17 cellular contexts compared by ENCODE assay signal in the genomic region with DNA sequence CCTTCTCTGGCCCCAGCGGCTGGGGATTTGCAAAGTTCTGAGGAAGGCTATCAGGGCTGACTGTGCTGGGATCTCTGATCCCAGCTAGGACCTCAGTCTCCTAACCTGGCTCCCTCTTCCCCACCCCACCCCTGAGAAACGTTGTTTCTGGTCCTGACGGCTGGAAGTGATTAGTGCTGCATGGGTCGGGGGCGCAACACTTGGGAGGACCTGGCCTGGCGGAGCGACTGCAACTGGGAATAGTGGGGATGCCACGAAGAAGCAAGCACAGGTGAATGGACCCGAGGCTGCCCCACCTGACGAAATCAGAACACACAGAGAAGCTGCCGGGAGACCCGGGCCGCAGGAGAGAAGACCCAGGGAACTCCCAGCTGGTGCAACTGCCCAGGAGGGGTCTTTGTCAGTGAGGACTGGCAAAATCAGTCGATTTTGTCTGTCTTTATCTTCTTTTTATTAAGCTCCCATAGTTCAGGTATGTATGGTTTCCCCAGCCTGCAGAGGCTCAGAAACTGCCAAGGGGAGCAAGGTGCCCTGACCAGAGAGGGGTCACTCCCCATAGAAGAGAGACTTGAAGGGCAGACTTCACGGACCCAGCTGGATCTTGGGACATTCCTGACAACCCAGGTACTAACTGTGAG. TPM values are rescaled to one million over a fixed set of nuclear protein-coding genes. Genes with fewer than 3 reads are reported as not detected.
DNase-seq lines count a peak whose midpoint lies in the region; ATAC-seq, FAIRE-seq and TF ChIP-seq lines count a peak whose summit lies in the region.
"Had no signal": no experiment of that assay in that cellular context is flagged by ENCODE, and none has a peak within 500 bp of the region (broad histone marks: within the 10 kb centered on the region; RNA-seq: fewer than 3 reads in every experiment).

No MANE protein-coding gene starts in this region.

- no peak for TF ChIP-seq RAD21 in HepG2 (CRISPR knock-in tag; IDR thresholded peaks at IDR 0.05)

- POLR2A ChIA-PET in HepG2 (lab: Yijun Ruan, JAX) = interaction anchor here (0.7 to 16.5 kb wide), 8 partner anchors 19 to 70 kb away, joined by 3 to 795 read pairs (median 46); a partner anchor contains a TSS

- ATAC-seq in HepG2 (no peak), GM21381 (IDR thresholded peaks at IDR 0.05; ENCODE audit: unreplicated experiment) (no peak)

- TF ChIP-seq CTCF in HepG2 (CRISPR knock-in tag; IDR thresholded peaks at IDR 0.05) (no peak), smooth muscle cell (IDR thresholded peaks at IDR 0.05; ENCODE audit: borderline replicate concordance, insufficient read depth, poor library complexity, severe bottlenecking) (no peak)

- peaks cover 10% of the 10 kb centered on the region for H3F3A ChIP-seq in smooth muscle cell (ENCODE audit: low read depth)

- H3K27me3 ChIP-seq in HepG2 (ENCODE audit: control insufficient read depth in 1 of 2, insufficient read depth in 2 of 2, low read length in 2 of 2) (no peaks in the 10 kb centered on the region; a peak in 1 of 5 replicates), smooth muscle cell (ENCODE audit: low read depth) (peaks cover 49% of the 10 kb centered on the region)

- peaks cover 53% of the 10 kb centered on the region for H3K4me1 Mint-ChIP-seq in activated T-cell treated with anti-CD3 and anti-CD28 coated beads, Interleukin-2, amount 50 U/mL, for 24 hours (ENCODE audit: low read depth)
- peaks cover 43% of the 10 kb centered on the region for H3K4me1 Mint-ChIP-seq in activated T-helper 2 cell treated with anti-CD3 and anti-CD28 coated beads, Interferon-gamma antibody, Interleukin-2, Interleukin-4, amounts not matched to agents 10 μg/mL and 5 μg/mL and 100 μg/mL, durations not matched to agents 14 hours and 24 hours and 36 hours (ENCODE audit: low read depth)

- H4K20me1 ChIP-seq in HepG2 (ENCODE audit: insufficient read depth, low read length) (no peaks in the 10 kb centered on the region), smooth muscle cell (ENCODE audit: low read depth) (no peaks in the 10 kb centered on the region)

- H3K36me3 ChIP-seq in HepG2 (replicated peaks in 1 of 2; ENCODE audit: control insufficient read depth in 1 of 2, insufficient read depth in 2 of 2, low read length in 2 of 2) (no peaks in the 10 kb centered on the region), smooth muscle cell (ENCODE audit: low read depth) (no peaks in the 10 kb centered on the region)
- H3K36me3 ChIP-seq: uterus had no signal

- intact Hi-C loops in activated T-helper 2 cell treated with anti-CD3 and anti-CD28 coated beads, Interferon-gamma antibody, Interleukin-2, Interleukin-4, amounts not matched to agents 10 μg/mL and 5 μg/mL and 100 μg/mL, durations not matched to agents 14 hours and 24 hours and 36 hours (cut with micrococcal nuclease) = loop anchor here (1.0 to 10.0 kb wide), 4 partner anchors 14 to 335 kb away; a partner anchor contains a TSS
- intact Hi-C loops in HepG2 (cut with micrococcal nuclease; ENCODE audit: unreplicated experiment) = loop anchor here (2.0 to 10.0 kb wide), 2 partner anchors 59 to 1805 kb away; a partner anchor contains a TSS

- TF ChIP-seq POLR2A in HepG2 (IDR thresholded peaks at IDR 0.05; ENCODE audit: insufficient read depth in 1 of 2, low read depth in 2 of 2, low read length in 2 of 2) = peak in 1 of 2 experiments; percentile 40; a peak in 1 of 4 replicates

- H3K9me3 Mint-ChIP-seq in activated T-cell treated with anti-CD3 and anti-CD28 coated beads, Interleukin-2, amount 50 U/mL, for 24 hours = no peaks in the 10 kb centered on the region
- H3K9me3 Mint-ChIP-seq in activated T-helper 2 cell treated with anti-CD3 and anti-CD28 coated beads, Interferon-gamma antibody, Interleukin-2, Interleukin-4, amounts not matched to agents 10 μg/mL and 5 μg/mL and 100 μg/mL, durations not matched to agents 14 hours and 24 hours and 36 hours = no peaks in the 10 kb centered on the region

- H3K4me3 Mint-ChIP-seq in activated T-cell treated with anti-CD3 and anti-CD28 coated beads, Interleukin-2, amount 50 U/mL, for 24 hours = peak overlapping the region; percentile 30
- peak overlapping the region; percentile 22 for H3K4me3 Mint-ChIP-seq in activated T-helper 2 cell treated with anti-CD3 and anti-CD28 coated beads, Interferon-gamma antibody, Interleukin-2, Interleukin-4, amounts not matched to agents 10 μg/mL and 5 μg/mL and 100 μg/mL, durations not matched to agents 14 hours and 24 hours and 36 hours (ENCODE audit: low read depth)

- in situ Hi-C loops in HepG2 (cut with HindIII; ENCODE audit: extremely low pct_ligation_motif_present, low pct_unique_long_range_greater_than_20kb) = no loop called here

- H2AFZ ChIP-seq in HepG2 (ENCODE audit: low read length) = no peak overlapping the region
- no peak overlapping the region for H2AFZ ChIP-seq in smooth muscle cell (ENCODE audit: low read depth)

- H3K4me3 ChIP-seq in HepG2 (replicated peaks in 1 of 3; ENCODE audit: insufficient read depth in 1 of 3, low read depth in 2 of 3, low read length in 3 of 3) (peak overlapping the region; percentile 32 to 66 (median 53); a peak in 5 of 6 replicates), smooth muscle cell (peak overlapping the region; percentile 46)
- H3K4me3 ChIP-seq: uterus had no signal

- TF ChIP-seq EP300 in HepG2 (IDR thresholded peaks at IDR 0.05; ENCODE audit: low read depth in 2 of 2, low read length in 2 of 2) (no peak), HepG2 (CRISPR knock-in tag; IDR thresholded peaks at IDR 0.05; ENCODE audit: borderline replicate concordance) (no peak)

- peaks cover 76% of the 10 kb centered on the region for H3K27me3 Mint-ChIP-seq in activated T-cell treated with anti-CD3 and anti-CD28 coated beads, Interleukin-2, amount 50 U/mL, for 24 hours
- peaks cover 30% of the 10 kb centered on the region for H3K27me3 Mint-ChIP-seq in activated T-helper 2 cell treated with anti-CD3 and anti-CD28 coated beads, Interferon-gamma antibody, Interleukin-2, Interleukin-4, amounts not matched to agents 10 μg/mL and 5 μg/mL and 100 μg/mL, durations not matched to agents 14 hours and 24 hours and 36 hours (ENCODE audit: low read depth)

- H3K79me2 ChIP-seq in HepG2 (ENCODE audit: insufficient read depth, low read length) (peaks cover 36% of the 10 kb centered on the region), smooth muscle cell (ENCODE audit: low read depth) (peaks cover 4% of the 10 kb centered on the region)

- H3K27ac Mint-ChIP-seq in activated T-cell treated with anti-CD3 and anti-CD28 coated beads, Interleukin-2, amount 50 U/mL, for 24 hours = no peak overlapping the region
- H3K27ac Mint-ChIP-seq in activated T-helper 2 cell treated with anti-CD3 and anti-CD28 coated beads, Interferon-gamma antibody, Interleukin-2, Interleukin-4, amounts not matched to agents 10 μg/mL and 5 μg/mL and 100 μg/mL, durations not matched to agents 14 hours and 24 hours and 36 hours = no peak overlapping the region

- H3K4me1 ChIP-seq in HepG2 (ENCODE audit: insufficient read depth, low read length) = peaks cover 77% of the 10 kb centered on the region
- H3K4me1 ChIP-seq in smooth muscle cell (ENCODE audit: low read depth) = peaks cover 27% of the 10 kb centered on the region

- no peak for FAIRE-seq in HepG2 (lab: Jason Lieb, UNC)
- FAIRE-seq: colon, GM12892 had no signal

- CTCF ChIA-PET in HepG2 (lab: Yijun Ruan, JAX; ENCODE audit: low intra/inter-chr PET ratio, low total read pairs) = no interaction called here

- DNase-seq in activated T-cell treated with anti-CD3 and anti-CD28 coated beads, Interleukin-2, amount 50 U/mL, for 24 hours = no peak
- no peak for DNase-seq in activated T-cell treated with anti-CD3 and anti-CD28 coated beads, Interleukin-2, amount 50 U/mL, for 48 hours
- DNase-seq in activated T-helper 2 cell treated with anti-CD3 and anti-CD28 coated beads, Interferon-gamma antibody, Interleukin-2, Interleukin-4, amounts not matched to agents 10 μg/mL and 5 μg/mL and 100 μg/mL, durations not matched to agents 14 hours and 24 hours and 36 hours (ENCODE audit: low spot score) = no peak
- DNase-seq in HepG2 (ENCODE audit: low spot score) = no peak
- DNase-seq in smooth muscle cell (lab: John Stamatoyannopoulos, UW; ENCODE audit: unreplicated experiment) = no peak
- DNase-seq in SIG-M5 (lab: John Stamatoyannopoulos, UW) = no peak
- DNase-seq in NCI-H2171 (lab: John Stamatoyannopoulos, UW) = no peak
- DNase-seq: DMS79 treated with DMSO at 0.1 percent for 48 hours, kidney glomerular epithelial cell, MV-4-11, NCI-H2227 treated with DMSO at 0.1 percent for 48 hours, uterus had no signal

- H3K9me3 ChIP-seq in HepG2 (ENCODE audit: low read length) (no peaks in the 10 kb centered on the region), smooth muscle cell (replicated peaks; ENCODE audit: low read depth) (no peaks in the 10 kb centered on the region)
- H3K9me3 ChIP-seq: neutrophil, uterus had no signal

- peaks cover 11% of the 10 kb centered on the region for H3K36me3 Mint-ChIP-seq in activated T-cell treated with anti-CD3 and anti-CD28 coated beads, Interleukin-2, amount 50 U/mL, for 24 hours (ENCODE audit: low read depth)
- H3K36me3 Mint-ChIP-seq in activated T-helper 2 cell treated with anti-CD3 and anti-CD28 coated beads, Interferon-gamma antibody, Interleukin-2, Interleukin-4, amounts not matched to agents 10 μg/mL and 5 μg/mL and 100 μg/mL, durations not matched to agents 14 hours and 24 hours and 36 hours (ENCODE audit: low read depth) = peaks cover 44% of the 10 kb centered on the region

- 67% methylated on average over 11 of the region's 15 CpGs for WGBS in HepG2 (ENCODE audit: low lambda C conversion rate)
- WGBS in smooth muscle cell (ENCODE audit: low lambda C conversion rate) = 32% methylated on average over 13 of the region's 15 CpGs

- H3K9ac ChIP-seq in HepG2 (ENCODE audit: insufficient read depth, low read depth, low read length) (peak overlapping the region; percentile 18; the same call in 1 of the 2 replicates), smooth muscle cell (ENCODE audit: low read depth) (no peak overlapping the region)

- peak overlapping the region; percentile 70 for H3K27ac ChIP-seq in HepG2 (ENCODE audit: extremely low read length, insufficient read depth, low read length)
- H3K27ac ChIP-seq in smooth muscle cell (ENCODE audit: low read depth) = no peak overlapping the region
- H3K27ac ChIP-seq: neutrophil, uterus had no signal

- H3K4me2 ChIP-seq in HepG2 (ENCODE audit: low read depth, low read length) (peak overlapping the region; percentile 92), smooth muscle cell (peak overlapping the region; percentile 88)

- no TSS peak for BruUV-seq in HepG2 (replicated peaks; lab: Mats Ljungman, UMichigan)

RNA-seq across cellular contexts. Expression of a gene that starts 0.7 kb away (rescaled TPM):
- total RNA-seq in activated T-helper 2 cell treated with anti-CD3 and anti-CD28 coated beads, Interferon-gamma antibody, Interleukin-2, Interleukin-4, amounts not matched to agents 10 μg/mL and 5 μg/mL and 100 μg/mL, durations not matched to agents 14 hours and 24 hours and 36 hours = 1.6 and 2.2 TPM in 2 replicates
- total RNA-seq in HepG2 (2016; rRNA removed; fragmentation: Illumina TruSeq; extraction: Trizol) = 4.0 and 8.1 TPM in 2 replicates
- 1.6 and 4.3 TPM in 2 replicates for total RNA-seq in HepG2 (2016; cell fraction: cytosol; rRNA removed; fragmentation: Illumina TruSeq; extraction: Trizol; ENCODE audit: low read depth)
- 7.3 and 8.7 TPM in 2 replicates for total RNA-seq in HepG2 (2016; cell fraction: insoluble cytoplasmic fraction; rRNA removed; fragmentation: Illumina TruSeq; extraction: Trizol)
- 2.9 and 6.9 TPM in 2 replicates for total RNA-seq in HepG2 (2016; cell fraction: membrane; rRNA removed; fragmentation: Illumina TruSeq; extraction: Trizol)
- 6.7 and 10.5 TPM in 2 replicates for total RNA-seq in HepG2 (2016; cell fraction: nucleus; rRNA removed; fragmentation: Illumina TruSeq; extraction: Trizol)
- 6.4 and 7.3 TPM in 2 replicates for polyA plus RNA-seq in HepG2 (2011; rRNA removed)
- polyA plus RNA-seq in HepG2 (2011; cell fraction: cytosol; rRNA removed) = 5.1 and 7.2 TPM in 2 replicates
- 43.6 and 46.5 TPM in 2 replicates for polyA plus RNA-seq in HepG2 (2011; cell fraction: nucleus; rRNA removed)
- 7.8 and 8.2 TPM in 2 replicates for polyA plus RNA-seq in HepG2 (2012)
- 3.0 and 3.5 TPM in 2 replicates for polyA plus RNA-seq in HepG2 (2016; cell fraction: cytosol; fragmentation: Illumina TruSeq; extraction: Trizol; ENCODE audit: low read depth)
- polyA plus RNA-seq in HepG2 (2016; cell fraction: insoluble cytoplasmic fraction; fragmentation: Illumina TruSeq; extraction: Trizol; ENCODE audit: low read depth) = 8.9 and 9.5 TPM in 2 replicates
- polyA plus RNA-seq in HepG2 (2016; cell fraction: membrane; fragmentation: Illumina TruSeq; extraction: Trizol; ENCODE audit: low read depth) = 4.3 and 5.5 TPM in 2 replicates
- 14.4 and 14.6 TPM in 2 replicates for polyA plus RNA-seq in HepG2 (2016; cell fraction: nucleus; fragmentation: Illumina TruSeq; extraction: Trizol; ENCODE audit: insufficient read depth, low read depth)
- polyA minus RNA-seq in HepG2 (2011; rRNA and poly(A)+ RNA removed; ENCODE audit: low replicate concordance) = 0.14 and 7.2 TPM in 2 replicates
- 3.6 TPM in 2 replicates for polyA minus RNA-seq in HepG2 (2011; cell fraction: cytosol; rRNA and poly(A)+ RNA removed)
- polyA minus RNA-seq in HepG2 (2011; cell fraction: nucleus; rRNA and poly(A)+ RNA removed) = 9.8 and 12.1 TPM in 2 replicates
- total RNA-seq in smooth muscle cell = 1.7 and 2.4 TPM in 2 replicates
- 1.5 and 1.6 TPM in 2 replicates for polyA plus RNA-seq in smooth muscle cell

RNA-seq across cellular contexts. Expression of a gene that starts 7.4 kb away (rescaled TPM):
- 36.5 and 39.7 TPM in 2 replicates for total RNA-seq in activated T-helper 2 cell treated with anti-CD3 and anti-CD28 coated beads, Interferon-gamma antibody, Interleukin-2, Interleukin-4, amounts not matched to agents 10 μg/mL and 5 μg/mL and 100 μg/mL, durations not matched to agents 14 hours and 24 hours and 36 hours
- total RNA-seq in HepG2 (2016; rRNA removed; fragmentation: Illumina TruSeq; extraction: Trizol) (14.2 and 20.4 TPM in 2 replicates), smooth muscle cell (19.1 and 23.7 TPM in 2 replicates)
- total RNA-seq in HepG2 (2016; cell fraction: cytosol; rRNA removed; fragmentation: Illumina TruSeq; extraction: Trizol; ENCODE audit: low read depth) = 37.5 and 42.0 TPM in 2 replicates
- total RNA-seq in HepG2 (2016; cell fraction: insoluble cytoplasmic fraction; rRNA removed; fragmentation: Illumina TruSeq; extraction: Trizol) = 15.5 and 15.6 TPM in 2 replicates
- total RNA-seq in HepG2 (2016; cell fraction: membrane; rRNA removed; fragmentation: Illumina TruSeq; extraction: Trizol) = 29.0 and 31.0 TPM in 2 replicates
- 16.2 and 22.2 TPM in 2 replicates for total RNA-seq in HepG2 (2016; cell fraction: nucleus; rRNA removed; fragmentation: Illumina TruSeq; extraction: Trizol)
- polyA plus RNA-seq in HepG2 (2011; rRNA removed) (22.6 and 22.7 TPM in 2 replicates), smooth muscle cell (29.3 and 34.3 TPM in 2 replicates)
- polyA plus RNA-seq in HepG2 (2011; cell fraction: cytosol; rRNA removed) = 19.8 and 22.8 TPM in 2 replicates
- 37.4 and 90.3 TPM in 2 replicates for polyA plus RNA-seq in HepG2 (2011; cell fraction: nucleus; rRNA removed)
- polyA plus RNA-seq in HepG2 (2012) = 14.2 and 15.2 TPM in 2 replicates
- 20.8 and 23.0 TPM in 2 replicates for polyA plus RNA-seq in HepG2 (2016; cell fraction: cytosol; fragmentation: Illumina TruSeq; extraction: Trizol; ENCODE audit: low read depth)
- 13.9 and 16.9 TPM in 2 replicates for polyA plus RNA-seq in HepG2 (2016; cell fraction: insoluble cytoplasmic fraction; fragmentation: Illumina TruSeq; extraction: Trizol; ENCODE audit: low read depth)
- 18.0 and 18.6 TPM in 2 replicates for polyA plus RNA-seq in HepG2 (2016; cell fraction: membrane; fragmentation: Illumina TruSeq; extraction: Trizol; ENCODE audit: low read depth)
- 44.9 and 46.7 TPM in 2 replicates for polyA plus RNA-seq in HepG2 (2016; cell fraction: nucleus; fragmentation: Illumina TruSeq; extraction: Trizol; ENCODE audit: insufficient read depth, low read depth)
- 19.3 and 42.8 TPM in 2 replicates for polyA minus RNA-seq in HepG2 (2011; rRNA and poly(A)+ RNA removed; ENCODE audit: low replicate concordance)
- 14.1 and 14.9 TPM in 2 replicates for polyA minus RNA-seq in HepG2 (2011; cell fraction: cytosol; rRNA and poly(A)+ RNA removed)
- 22.8 and 25.0 TPM in 2 replicates for polyA minus RNA-seq in HepG2 (2011; cell fraction: nucleus; rRNA and poly(A)+ RNA removed)

RNA-seq across cellular contexts. Expression of a gene that starts 14.2 kb away (rescaled TPM):
- total RNA-seq in activated T-helper 2 cell treated with anti-CD3 and anti-CD28 coated beads, Interferon-gamma antibody, Interleukin-2, Interleukin-4, amounts not matched to agents 10 μg/mL and 5 μg/mL and 100 μg/mL, durations not matched to agents 14 hours and 24 hours and 36 hours = 0.82 and 0.92 TPM in 2 replicates
- total RNA-seq in HepG2 (2016; rRNA removed; fragmentation: Illumina TruSeq; extraction: Trizol) = 0.20 TPM in 1 of 2 replicates, not detected in the other
- 0.10 and 0.26 TPM in 2 replicates for total RNA-seq in HepG2 (2016; cell fraction: cytosol; rRNA removed; fragmentation: Illumina TruSeq; extraction: Trizol; ENCODE audit: low read depth)
- total RNA-seq in HepG2 (2016; cell fraction: insoluble cytoplasmic fraction; rRNA removed; fragmentation: Illumina TruSeq; extraction: Trizol) = 0.28 TPM in 1 of 2 replicates, not detected in the other
- total RNA-seq in HepG2 (2016; cell fraction: membrane; rRNA removed; fragmentation: Illumina TruSeq; extraction: Trizol) = 0.28 TPM in 1 of 2 replicates, not detected in the other
- total RNA-seq in HepG2 (2016; cell fraction: nucleus; rRNA removed; fragmentation: Illumina TruSeq; extraction: Trizol) = not detected in 2 replicates
- 0.05 and 0.09 TPM in 2 replicates for polyA plus RNA-seq in HepG2 (2011; rRNA removed)
- 0.10 and 0.17 TPM in 2 replicates for polyA plus RNA-seq in HepG2 (2011; cell fraction: cytosol; rRNA removed)
- polyA plus RNA-seq in HepG2 (2011; cell fraction: nucleus; rRNA removed) = 0.35 and 0.92 TPM in 2 replicates
- polyA plus RNA-seq in HepG2 (2012) = 4.1 and 5.8 TPM in 2 replicates
- polyA plus RNA-seq in HepG2 (2016; cell fraction: cytosol; fragmentation: Illumina TruSeq; extraction: Trizol; ENCODE audit: low read depth) = 0.09 and 0.26 TPM in 2 replicates
- 0.26 TPM in 1 of 2 replicates, not detected in the other for polyA plus RNA-seq in HepG2 (2016; cell fraction: insoluble cytoplasmic fraction; fragmentation: Illumina TruSeq; extraction: Trizol; ENCODE audit: low read depth)
- 0.62 TPM in 1 of 2 replicates, not detected in the other for polyA plus RNA-seq in HepG2 (2016; cell fraction: membrane; fragmentation: Illumina TruSeq; extraction: Trizol; ENCODE audit: low read depth)
- 0.66 TPM in 1 of 2 replicates, not detected in the other for polyA plus RNA-seq in HepG2 (2016; cell fraction: nucleus; fragmentation: Illumina TruSeq; extraction: Trizol; ENCODE audit: insufficient read depth, low read depth)
- polyA minus RNA-seq in HepG2 (2011; rRNA and poly(A)+ RNA removed; ENCODE audit: low replicate concordance) = not detected in 2 replicates
- polyA minus RNA-seq in HepG2 (2011; cell fraction: cytosol; rRNA and poly(A)+ RNA removed) = not detected in 2 replicates
- polyA minus RNA-seq in HepG2 (2011; cell fraction: nucleus; rRNA and poly(A)+ RNA removed) = not detected in 2 replicates
- total RNA-seq in smooth muscle cell = not detected in 2 replicates
- 0.80 TPM in 1 of 2 replicates, not detected in the other for polyA plus RNA-seq in smooth muscle cell
- polyA plus RNA-seq: AG04450 had no signal

RNA-seq across cellular contexts. Expression of a gene that starts 17.2 kb away (rescaled TPM):
- total RNA-seq in activated T-helper 2 cell treated with anti-CD3 and anti-CD28 coated beads, Interferon-gamma antibody, Interleukin-2, Interleukin-4, amounts not matched to agents 10 μg/mL and 5 μg/mL and 100 μg/mL, durations not matched to agents 14 hours and 24 hours and 36 hours = 35.1 and 35.9 TPM in 2 replicates
- total RNA-seq in HepG2 (2016; rRNA removed; fragmentation: Illumina TruSeq; extraction: Trizol) (21.1 and 28.3 TPM in 2 replicates), smooth muscle cell (18.7 and 23.3 TPM in 2 replicates)
- total RNA-seq in HepG2 (2016; cell fraction: cytosol; rRNA removed; fragmentation: Illumina TruSeq; extraction: Trizol; ENCODE audit: low read depth) = 2.7 and 3.0 TPM in 2 replicates
- 18.2 and 28.7 TPM in 2 replicates for total RNA-seq in HepG2 (2016; cell fraction: insoluble cytoplasmic fraction; rRNA removed; fragmentation: Illumina TruSeq; extraction: Trizol)
- total RNA-seq in HepG2 (2016; cell fraction: membrane; rRNA removed; fragmentation: Illumina TruSeq; extraction: Trizol) = 6.9 and 8.2 TPM in 2 replicates
- 47.8 and 48.1 TPM in 2 replicates for total RNA-seq in HepG2 (2016; cell fraction: nucleus; rRNA removed; fragmentation: Illumina TruSeq; extraction: Trizol)
- polyA plus RNA-seq in HepG2 (2011; rRNA removed) (39.5 and 43.4 TPM in 2 replicates), smooth muscle cell (17.3 and 19.9 TPM in 2 replicates)
- polyA plus RNA-seq in HepG2 (2011; cell fraction: cytosol; rRNA removed) = 21.8 and 24.0 TPM in 2 replicates
- polyA plus RNA-seq in HepG2 (2011; cell fraction: nucleus; rRNA removed) = 180 and 208 TPM in 2 replicates
- polyA plus RNA-seq in HepG2 (2012) = 20.8 and 30.1 TPM in 2 replicates
- polyA plus RNA-seq in HepG2 (2016; cell fraction: cytosol; fragmentation: Illumina TruSeq; extraction: Trizol; ENCODE audit: low read depth) = 2.3 and 2.7 TPM in 2 replicates
- 21.6 and 25.6 TPM in 2 replicates for polyA plus RNA-seq in HepG2 (2016; cell fraction: insoluble cytoplasmic fraction; fragmentation: Illumina TruSeq; extraction: Trizol; ENCODE audit: low read depth)
- 5.9 and 6.6 TPM in 2 replicates for polyA plus RNA-seq in HepG2 (2016; cell fraction: membrane; fragmentation: Illumina TruSeq; extraction: Trizol; ENCODE audit: low read depth)
- polyA plus RNA-seq in HepG2 (2016; cell fraction: nucleus; fragmentation: Illumina TruSeq; extraction: Trizol; ENCODE audit: insufficient read depth, low read depth) = 99.0 and 111 TPM in 2 replicates
- polyA minus RNA-seq in HepG2 (2011; rRNA and poly(A)+ RNA removed; ENCODE audit: low replicate concordance) = 35.9 and 48.7 TPM in 2 replicates
- 11.7 and 13.3 TPM in 2 replicates for polyA minus RNA-seq in HepG2 (2011; cell fraction: cytosol; rRNA and poly(A)+ RNA removed)
- 72.2 and 74.9 TPM in 2 replicates for polyA minus RNA-seq in HepG2 (2011; cell fraction: nucleus; rRNA and poly(A)+ RNA removed)

RNA-seq across cellular contexts. Expression of a gene that starts 17.3 kb away (rescaled TPM):
- 25.1 and 26.9 TPM in 2 replicates for total RNA-seq in activated T-helper 2 cell treated with anti-CD3 and anti-CD28 coated beads, Interferon-gamma antibody, Interleukin-2, Interleukin-4, amounts not matched to agents 10 μg/mL and 5 μg/mL and 100 μg/mL, durations not matched to agents 14 hours and 24 hours and 36 hours
- 8.8 and 30.4 TPM in 2 replicates for total RNA-seq in HepG2 (2016; rRNA removed; fragmentation: Illumina TruSeq; extraction: Trizol)
- 4.8 and 4.9 TPM in 2 replicates for total RNA-seq in HepG2 (2016; cell fraction: cytosol; rRNA removed; fragmentation: Illumina TruSeq; extraction: Trizol; ENCODE audit: low read depth)
- total RNA-seq in HepG2 (2016; cell fraction: insoluble cytoplasmic fraction; rRNA removed; fragmentation: Illumina TruSeq; extraction: Trizol) = 8.0 and 25.5 TPM in 2 replicates
- total RNA-seq in HepG2 (2016; cell fraction: membrane; rRNA removed; fragmentation: Illumina TruSeq; extraction: Trizol) = 6.2 and 6.3 TPM in 2 replicates
- 51.7 and 65.9 TPM in 2 replicates for total RNA-seq in HepG2 (2016; cell fraction: nucleus; rRNA removed; fragmentation: Illumina TruSeq; extraction: Trizol)
- 14.7 and 17.7 TPM in 2 replicates for polyA plus RNA-seq in HepG2 (2011; rRNA removed)
- 5.1 and 6.3 TPM in 2 replicates for polyA plus RNA-seq in HepG2 (2011; cell fraction: cytosol; rRNA removed)
- polyA plus RNA-seq in HepG2 (2011; cell fraction: nucleus; rRNA removed) = 51.7 and 56.4 TPM in 2 replicates
- 5.2 and 6.8 TPM in 2 replicates for polyA plus RNA-seq in HepG2 (2012)
- 0.66 and 0.67 TPM in 2 replicates for polyA plus RNA-seq in HepG2 (2016; cell fraction: cytosol; fragmentation: Illumina TruSeq; extraction: Trizol; ENCODE audit: low read depth)
- polyA plus RNA-seq in HepG2 (2016; cell fraction: insoluble cytoplasmic fraction; fragmentation: Illumina TruSeq; extraction: Trizol; ENCODE audit: low read depth) = 4.3 and 5.0 TPM in 2 replicates
- 1.4 and 2.5 TPM in 2 replicates for polyA plus RNA-seq in HepG2 (2016; cell fraction: membrane; fragmentation: Illumina TruSeq; extraction: Trizol; ENCODE audit: low read depth)
- 76.5 and 76.7 TPM in 2 replicates for polyA plus RNA-seq in HepG2 (2016; cell fraction: nucleus; fragmentation: Illumina TruSeq; extraction: Trizol; ENCODE audit: insufficient read depth, low read depth)
- 64.4 and 82.1 TPM in 2 replicates for polyA minus RNA-seq in HepG2 (2011; rRNA and poly(A)+ RNA removed; ENCODE audit: low replicate concordance)
- polyA minus RNA-seq in HepG2 (2011; cell fraction: cytosol; rRNA and poly(A)+ RNA removed) = 5.7 and 6.4 TPM in 2 replicates
- 87.2 and 94.1 TPM in 2 replicates for polyA minus RNA-seq in HepG2 (2011; cell fraction: nucleus; rRNA and poly(A)+ RNA removed)
- 5.5 and 8.0 TPM in 2 replicates for total RNA-seq in smooth muscle cell
- 7.7 and 10.8 TPM in 2 replicates for polyA plus RNA-seq in smooth muscle cell
